In the genomic region with DNA sequence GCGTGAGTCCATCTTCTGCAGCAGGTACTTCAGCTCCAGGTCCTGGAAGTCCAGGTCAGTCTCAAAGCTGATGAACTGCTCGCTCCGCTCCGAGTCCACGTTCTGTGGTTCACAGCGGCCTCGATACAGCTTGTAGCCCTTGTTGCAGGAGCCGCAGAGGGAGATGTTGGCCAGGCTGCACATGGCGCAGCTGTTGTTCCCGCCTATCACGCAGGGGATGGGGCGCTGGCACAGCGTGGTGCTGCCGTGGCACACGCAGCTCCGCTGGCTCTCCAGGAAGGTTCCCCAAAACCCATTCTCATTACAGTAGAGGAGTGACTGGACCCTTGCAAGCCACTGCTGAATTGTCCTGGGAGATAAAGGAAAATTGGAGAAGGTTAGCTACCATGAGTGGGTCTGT, we compare ENCODE assay signal across 30 cellular contexts.
"Had no signal": no experiment of that assay in that cellular context is flagged by ENCODE, and none has a peak within 500 bp of the region (broad histone marks: within the 10 kb centered on the region; RNA-seq: fewer than 3 reads in every experiment).

No MANE protein-coding gene starts in this region.

- H3K27me3 ChIP-seq: adrenal gland, body of pancreas, colonic mucosa, esophagus squamous epithelium had no signal

- H3K4me1 Mint-ChIP-seq: activated B cell treated with CpG ODN at 0.5 μM for 24 hours; activated naive CD4-positive, alpha-beta T cell treated with anti-CD3 and anti-CD28 coated beads, Interleukin-2, amount 50 U/mL, for 24 hours; activated naive CD8-positive, alpha-beta T cell treated with anti-CD3 and anti-CD28 coated beads for 36 hours; activated naive CD8-positive, alpha-beta T cell treated with anti-CD3 and anti-CD28 coated beads, Interleukin-2, amount 50 U/mL, for 24 hours; T-helper 17 cell had no signal

- DNase-seq: activated B cell treated with CpG ODN at 0.5 μM for 24 hours; activated CD4-positive, alpha-beta T cell treated with anti-CD3 and anti-CD28 coated beads for 48 hours; activated CD4-positive, alpha-beta T cell treated with anti-CD3 and anti-CD28 coated beads, Interleukin-2, amount 50 U/mL, for 1 hour; activated CD4-positive, alpha-beta T cell treated with anti-CD3 and anti-CD28 coated beads, Interleukin-2, amount 50 U/mL, for 48 hours; activated CD8-positive, alpha-beta memory T cell treated with anti-CD3 and anti-CD28 coated beads for 24 hours; activated CD8-positive, alpha-beta T cell treated with anti-CD3 and anti-CD28 coated beads for 36 hours; activated effector memory CD4-positive, alpha-beta T cell treated with anti-CD3 and anti-CD28 coated beads, Interleukin-2, amount 50 U/mL, for 16 hours; activated naive CD4-positive, alpha-beta T cell treated with anti-CD3 and anti-CD28 coated beads for 36 hours; activated naive CD8-positive, alpha-beta T cell treated with anti-CD3 and anti-CD28 coated beads for 36 hours; activated naive CD8-positive, alpha-beta T cell treated with anti-CD3 and anti-CD28 coated beads, Interleukin-2, amount 50 U/mL, for 24 hours; activated T-cell treated with anti-CD3 and anti-CD28 coated beads, Interleukin-2, amount 50 U/mL, for 48 hours; adrenal gland; amygdala; body of pancreas; caudate nucleus; colonic mucosa; effector CD8-positive, alpha-beta T cell; esophagus squamous epithelium; foreskin melanocyte; T-helper 1 cell; T-helper 17 cell; T1000; WERI-Rb-1 had no signal

- H3K4me3 ChIP-seq: adrenal gland, body of pancreas, colonic mucosa, esophagus squamous epithelium, gastroesophageal sphincter had no signal

- H3K4me1 ChIP-seq: adrenal gland, body of pancreas, colonic mucosa, esophagus squamous epithelium, gastroesophageal sphincter had no signal

- H3K27me3 Mint-ChIP-seq: activated B cell treated with CpG ODN at 0.5 μM for 24 hours; activated CD8-positive, alpha-beta T cell treated with anti-CD3 and anti-CD28 coated beads for 36 hours; activated naive CD8-positive, alpha-beta T cell treated with anti-CD3 and anti-CD28 coated beads, Interleukin-2, amount 50 U/mL, for 24 hours; T-helper 17 cell had no signal

- H3K27ac Mint-ChIP-seq: activated B cell treated with CpG ODN at 0.5 μM for 24 hours; activated CD8-positive, alpha-beta T cell treated with anti-CD3 and anti-CD28 coated beads for 36 hours; activated naive CD4-positive, alpha-beta T cell treated with anti-CD3 and anti-CD28 coated beads for 36 hours; activated naive CD4-positive, alpha-beta T cell treated with anti-CD3 and anti-CD28 coated beads, Interleukin-2, amount 50 U/mL, for 24 hours; activated naive CD8-positive, alpha-beta T cell treated with anti-CD3 and anti-CD28 coated beads for 36 hours; activated naive CD8-positive, alpha-beta T cell treated with anti-CD3 and anti-CD28 coated beads, Interleukin-2, amount 50 U/mL, for 24 hours; activated T-helper 1 cell treated with anti-CD3 and anti-CD28 coated beads, Interleukin-12 subunit alpha, Interleukin-12 subunit beta, Interleukin-2, Interleukin-4 antibody, amounts not matched to agents 30 ng/mL and 10 ng/mL and 1 ng/mL, durations not matched to agents 14 hours and 24 hours and 36 hours; activated T-helper 2 cell treated with anti-CD3 and anti-CD28 coated beads, Interferon-gamma antibody, Interleukin-2, Interleukin-4, amounts not matched to agents 10 μg/mL and 5 μg/mL and 100 μg/mL, durations not matched to agents 14 hours and 24 hours and 36 hours; T-helper 17 cell; T-helper 2 cell treated with Interferon-gamma antibody and Interleukin-4, amounts not matched to agents 5 μg/mL and 100 μg/mL, for 36 hours had no signal

- H3K27ac ChIP-seq: adrenal gland, body of pancreas, colonic mucosa, epithelial cell of prostate, esophagus squamous epithelium, gastroesophageal sphincter, WERI-Rb-1 had no signal

- H3K36me3 Mint-ChIP-seq: activated naive CD4-positive, alpha-beta T cell treated with anti-CD3 and anti-CD28 coated beads, Interleukin-2, amount 50 U/mL, for 24 hours; activated naive CD8-positive, alpha-beta T cell treated with anti-CD3 and anti-CD28 coated beads for 36 hours had no signal

- H3K9me3 ChIP-seq: adrenal gland, body of pancreas, colonic mucosa, esophagus squamous epithelium, gastroesophageal sphincter had no signal

- H3K36me3 ChIP-seq: adrenal gland, colonic mucosa, esophagus squamous epithelium, gastroesophageal sphincter had no signal

- ATAC-seq: activated CD4-positive, CD25-positive, alpha-beta regulatory T cell treated with anti-CD3 and anti-CD28 coated beads, Interleukin-2, amount 50 U/mL, for 24 hours; activated CD8-positive, alpha-beta T cell treated with anti-CD3 and anti-CD28 coated beads for 36 hours; activated naive CD8-positive, alpha-beta T cell treated with anti-CD3 and anti-CD28 coated beads, Interleukin-2, amount 50 U/mL, for 24 hours; body of pancreas; gastroesophageal sphincter; T-helper 17 cell had no signal

- H3K9me3 Mint-ChIP-seq: activated naive CD4-positive, alpha-beta T cell treated with anti-CD3 and anti-CD28 coated beads for 36 hours; activated naive CD4-positive, alpha-beta T cell treated with anti-CD3 and anti-CD28 coated beads, Interleukin-2, amount 50 U/mL, for 24 hours had no signal

- H3K4me3 Mint-ChIP-seq: activated B cell treated with CpG ODN at 0.5 μM for 24 hours; activated CD8-positive, alpha-beta T cell treated with anti-CD3 and anti-CD28 coated beads for 36 hours; activated naive CD4-positive, alpha-beta T cell treated with anti-CD3 and anti-CD28 coated beads for 36 hours; activated naive CD4-positive, alpha-beta T cell treated with anti-CD3 and anti-CD28 coated beads, Interleukin-2, amount 50 U/mL, for 24 hours; activated naive CD8-positive, alpha-beta T cell treated with anti-CD3 and anti-CD28 coated beads for 36 hours; activated naive CD8-positive, alpha-beta T cell treated with anti-CD3 and anti-CD28 coated beads, Interleukin-2, amount 50 U/mL, for 24 hours; activated T-helper 1 cell treated with anti-CD3 and anti-CD28 coated beads, Interleukin-12 subunit alpha, Interleukin-12 subunit beta, Interleukin-2, Interleukin-4 antibody, amounts not matched to agents 30 ng/mL and 10 ng/mL and 1 ng/mL, durations not matched to agents 14 hours and 24 hours and 36 hours; T-helper 17 cell; T-helper 2 cell treated with Interferon-gamma antibody and Interleukin-4, amounts not matched to agents 5 μg/mL and 100 μg/mL, for 36 hours had no signal
